ENCODE assay signal across 26 cellular contexts in genomic region chr15:39159833-39160232, GRCh38.
"Had no signal": no experiment of that assay in that cellular context is flagged by ENCODE, and none has a peak within 500 bp of the region (broad histone marks: within the 10 kb centered on the region; RNA-seq: fewer than 3 reads in every experiment).

No MANE protein-coding gene starts in this region.

- H3K36me3 ChIP-seq: MG63 had no signal

- H3K4me1 ChIP-seq: body of pancreas had no signal

- H3K4me3 ChIP-seq: body of pancreas, MG63 had no signal

- DNase-seq: activated CD4-positive, alpha-beta T cell treated with anti-CD3 and anti-CD28 coated beads, Interleukin-2, amount 10 ng/mL, durations not matched to agents 24 days and 14 days; activated CD4-positive, alpha-beta T cell treated with anti-CD3 and anti-CD28 coated beads, Interleukin-2, amount 50 U/mL, for 4 hours; activated CD8-positive, alpha-beta T cell treated with anti-CD3 and anti-CD28 coated beads for 36 hours; activated effector memory CD4-positive, alpha-beta T cell treated with anti-CD3 and anti-CD28 coated beads, Interleukin-2, amount 50 U/mL, for 16 hours; activated naive CD4-positive, alpha-beta T cell treated with Interleukin-2 at 50 U/mL for 16 hours; activated naive CD8-positive, alpha-beta T cell treated with anti-CD3 and anti-CD28 coated beads, Interleukin-2, amount 10 ng/mL, durations not matched to agents 7 days and 5 days; activated T-cell treated with anti-CD3 and anti-CD28 coated beads, Interleukin-2, amount 50 U/mL, for 1 hour; activated T-cell treated with anti-CD3 and anti-CD28 coated beads, Interleukin-2, amount 50 U/mL, for 72 hours; body of pancreas; caudate nucleus; cerebellar nuclear complex; Karpas-422; KBM-7; MG63; NCI-H1048; NCI-H1105 treated with DMSO at 0.1 percent for 48 hours; NCI-H1436; NCI-H1694; NCI-H1930; NCI-H2081 treated with DMSO at 0.1 percent for 48 hours; NCI-H345; NCI-H524 treated with DMSO at 0.1 percent for 48 hours; NCI-H748 treated with DMSO at 0.1 percent for 48 hours; NK-92 treated with Interleukin-12 subunit alpha and Interleukin-12 subunit beta, amount 100 ng/mL, for 24 hours; Right ventricle myocardium superior had no signal

- H3K9me3 ChIP-seq: body of pancreas had no signal

- H3K27me3 ChIP-seq: body of pancreas, MG63 had no signal

- ATAC-seq: activated CD8-positive, alpha-beta T cell treated with anti-CD3 and anti-CD28 coated beads for 36 hours; activated T-cell treated with anti-CD3 and anti-CD28 coated beads, Interleukin-2, amount 50 U/mL, for 72 hours; activated T-helper 17 cell treated with anti-CD3 and anti-CD28 coated beads, Interleukin-2, amount 50 U/mL, for 72 hours; body of pancreas had no signal

- H3K27ac ChIP-seq: body of pancreas had no signal
